In genomic region chr22:24124247-24124646, GRCh38 we compare ENCODE assay signal across 19 cellular contexts. TPM values are rescaled to one million over a fixed set of nuclear protein-coding genes. Genes with fewer than 3 reads are reported as not detected.
DNase-seq lines count a peak whose midpoint lies in the region; ATAC-seq, FAIRE-seq and TF ChIP-seq lines count a peak whose summit lies in the region.
"Had no signal": no experiment of that assay in that cellular context is flagged by ENCODE, and none has a peak within 500 bp of the region (broad histone marks: within the 10 kb centered on the region; RNA-seq: fewer than 3 reads in every experiment).

No MANE protein-coding gene starts in this region.

- peak overlapping the region; percentile 28 for H3K27ac Mint-ChIP-seq in activated naive CD8-positive, alpha-beta T cell
- no peak overlapping the region for H3K27ac Mint-ChIP-seq in activated naive CD8-positive, alpha-beta T cell treated with anti-CD3 and anti-CD28 coated beads for 36 hours
- no peak overlapping the region for H3K27ac Mint-ChIP-seq in activated T-helper 2 cell treated with anti-CD3 and anti-CD28 coated beads, Interferon-gamma antibody, Interleukin-2, Interleukin-4, amounts not matched to agents 10 μg/mL and 5 μg/mL and 100 μg/mL, durations not matched to agents 14 hours and 24 hours and 36 hours
- no peak overlapping the region for H3K27ac Mint-ChIP-seq in activated CD4-positive, alpha-beta T cell treated with anti-CD3 and anti-CD28 coated beads for 36 hours
- H3K27ac Mint-ChIP-seq: GM23338 had no signal

- H3K27me3 ChIP-seq in bronchial epithelial cell (ENCODE audit: control insufficient read depth, insufficient read depth, low read length): no peaks in the 10 kb centered on the region
- H3K27me3 ChIP-seq in osteoblast (ENCODE audit: insufficient read depth, low read length): no peaks in the 10 kb centered on the region
- H3K27me3 ChIP-seq: BLaER1 treated with 17β-estradiol and CSF1 and Interleukin-3, amounts not matched to agents 10 nM and 100 nM had no signal

- no peaks in the 10 kb centered on the region for H3K9me3 Mint-ChIP-seq in activated naive CD8-positive, alpha-beta T cell (ENCODE audit: low read depth)
- no peaks in the 10 kb centered on the region for H3K9me3 Mint-ChIP-seq in activated naive CD8-positive, alpha-beta T cell treated with anti-CD3 and anti-CD28 coated beads for 36 hours
- H3K9me3 Mint-ChIP-seq in activated T-helper 2 cell treated with anti-CD3 and anti-CD28 coated beads, Interferon-gamma antibody, Interleukin-2, Interleukin-4, amounts not matched to agents 10 μg/mL and 5 μg/mL and 100 μg/mL, durations not matched to agents 14 hours and 24 hours and 36 hours: no peaks in the 10 kb centered on the region
- no peaks in the 10 kb centered on the region for H3K9me3 Mint-ChIP-seq in activated CD4-positive, alpha-beta T cell treated with anti-CD3 and anti-CD28 coated beads for 36 hours (ENCODE audit: low read depth)
- H3K9me3 Mint-ChIP-seq: CD4-positive, alpha-beta memory T cell; GM23338 had no signal

- TF ChIP-seq CTCF in HEK293 (tag by site-specific recombination; IDR thresholded peaks at IDR 0.05) (no peak), bronchial epithelial cell (IDR thresholded peaks at IDR 0.05; ENCODE audit: insufficient read depth, low read length, severe bottlenecking) (no peak), osteoblast (IDR thresholded peaks at IDR 0.05; ENCODE audit: extremely low read depth, low read depth, low read length) (no peak)

- H3K4me1 ChIP-seq in HEK293 (ENCODE audit: control insufficient read depth, insufficient read depth, low read length) (no peaks in the 10 kb centered on the region), osteoblast (ENCODE audit: insufficient read depth, low read length) (no peaks in the 10 kb centered on the region)

- H3K36me3 ChIP-seq in HEK293 (ENCODE audit: control insufficient read depth in 2 of 2, insufficient read depth in 1 of 2, low read length in 2 of 2) (peaks cover 3 to 90% of the 10 kb centered on the region in 2 experiments; a peak in 2 of 3 replicates), bronchial epithelial cell (ENCODE audit: control insufficient read depth, insufficient read depth, low read length) (peaks cover 21% of the 10 kb centered on the region), osteoblast (ENCODE audit: insufficient read depth, low read length) (peaks cover 17% of the 10 kb centered on the region)

- H3K27me3 Mint-ChIP-seq in activated naive CD8-positive, alpha-beta T cell: no peaks in the 10 kb centered on the region
- no peaks in the 10 kb centered on the region for H3K27me3 Mint-ChIP-seq in activated naive CD8-positive, alpha-beta T cell treated with anti-CD3 and anti-CD28 coated beads for 36 hours
- H3K27me3 Mint-ChIP-seq in activated T-helper 2 cell treated with anti-CD3 and anti-CD28 coated beads, Interferon-gamma antibody, Interleukin-2, Interleukin-4, amounts not matched to agents 10 μg/mL and 5 μg/mL and 100 μg/mL, durations not matched to agents 14 hours and 24 hours and 36 hours (ENCODE audit: low read depth): no peaks in the 10 kb centered on the region
- H3K27me3 Mint-ChIP-seq in activated CD4-positive, alpha-beta T cell treated with anti-CD3 and anti-CD28 coated beads for 36 hours: no peaks in the 10 kb centered on the region
- H3K27me3 Mint-ChIP-seq: CD4-positive, alpha-beta memory T cell had no signal

- H3K36me3 Mint-ChIP-seq in activated naive CD8-positive, alpha-beta T cell: peaks cover 3% of the 10 kb centered on the region
- H3K36me3 Mint-ChIP-seq in activated naive CD8-positive, alpha-beta T cell treated with anti-CD3 and anti-CD28 coated beads for 36 hours: peaks cover 4% of the 10 kb centered on the region
- H3K36me3 Mint-ChIP-seq in activated T-helper 2 cell treated with anti-CD3 and anti-CD28 coated beads, Interferon-gamma antibody, Interleukin-2, Interleukin-4, amounts not matched to agents 10 μg/mL and 5 μg/mL and 100 μg/mL, durations not matched to agents 14 hours and 24 hours and 36 hours (ENCODE audit: low read depth): peaks cover 40% of the 10 kb centered on the region
- peaks cover 8% of the 10 kb centered on the region for H3K36me3 Mint-ChIP-seq in activated CD4-positive, alpha-beta T cell treated with anti-CD3 and anti-CD28 coated beads for 36 hours (ENCODE audit: low read depth)

- no peak overlapping the region for H3K4me3 ChIP-seq in HEK293 (ENCODE audit: low read depth, low read length)
- no peak overlapping the region for H3K4me3 ChIP-seq in bronchial epithelial cell (ENCODE audit: low read depth, low read length)
- H3K4me3 ChIP-seq in osteoblast (ENCODE audit: insufficient read depth, low read length): no peak overlapping the region
- H3K4me3 ChIP-seq: BLaER1 treated with 17β-estradiol and CSF1 and Interleukin-3, amounts not matched to agents 10 nM and 100 nM; GM23338 had no signal

- H3K4me1 Mint-ChIP-seq in activated naive CD8-positive, alpha-beta T cell (ENCODE audit: low read depth): no peaks in the 10 kb centered on the region
- H3K4me1 Mint-ChIP-seq in activated naive CD8-positive, alpha-beta T cell treated with anti-CD3 and anti-CD28 coated beads for 36 hours: peaks cover 3% of the 10 kb centered on the region
- no peaks in the 10 kb centered on the region for H3K4me1 Mint-ChIP-seq in activated T-helper 2 cell treated with anti-CD3 and anti-CD28 coated beads, Interferon-gamma antibody, Interleukin-2, Interleukin-4, amounts not matched to agents 10 μg/mL and 5 μg/mL and 100 μg/mL, durations not matched to agents 14 hours and 24 hours and 36 hours (ENCODE audit: low read depth)
- peaks cover 5% of the 10 kb centered on the region for H3K4me1 Mint-ChIP-seq in activated CD4-positive, alpha-beta T cell treated with anti-CD3 and anti-CD28 coated beads for 36 hours
- H3K4me1 Mint-ChIP-seq: CD4-positive, alpha-beta memory T cell had no signal

- peaks cover 6% of the 10 kb centered on the region for H4K20me1 ChIP-seq in osteoblast (ENCODE audit: insufficient read depth, low read length)

- POLR2A ChIA-PET in HEK293 (lab: Yijun Ruan, JAX): interaction anchor here (0.5 to 0.9 kb wide), 2 partner anchors 12 to 113 kb away, joined by 3 to 5 read pairs; partner anchors contain the start of gene CABIN1
- POLR2A ChIA-PET in activated CD4-positive, alpha-beta T cell treated with anti-CD3 and anti-CD28 coated beads for 36 hours (lab: Charles Lee): no interaction called here

- DNase-seq in activated naive CD8-positive, alpha-beta T cell treated with anti-CD3 and anti-CD28 coated beads for 36 hours: no peak
- DNase-seq in bronchial epithelial cell (ENCODE audit: low read depth) (no peak), osteoblast (ENCODE audit: insufficient read length, low spot score, missing footprints) (peak; percentile 44)
- no peak for DNase-seq in activated T-helper 2 cell treated with anti-CD3 and anti-CD28 coated beads, Interferon-gamma antibody, Interleukin-2, Interleukin-4, amounts not matched to agents 10 μg/mL and 5 μg/mL and 100 μg/mL, durations not matched to agents 14 hours and 24 hours and 36 hours (ENCODE audit: low spot score)
- DNase-seq in stimulated activated naive CD4-positive, alpha-beta T cell treated with Interleukin-2 at 50 U/mL for 16 hours (lab: John Stamatoyannopoulos, UW): no peak
- no peak for DNase-seq in activated CD4-positive, alpha-beta T cell treated with anti-CD3 and anti-CD28 coated beads for 36 hours
- DNase-seq: ACHN; CD4-positive, alpha-beta memory T cell; DMS153; DMS79 treated with DMSO at 0.1 percent for 48 hours; EL; H7 had no signal

- H3K27ac ChIP-seq in HEK293 (ENCODE audit: extremely low read depth, low read depth, low read length) (no peak overlapping the region), osteoblast (ENCODE audit: low read depth, low read length) (no peak overlapping the region)
- H3K27ac ChIP-seq: BLaER1 treated with 17β-estradiol and CSF1 and Interleukin-3, amounts not matched to agents 10 nM and 100 nM had no signal

- no peaks in the 10 kb centered on the region for H3K9me3 ChIP-seq in HEK293 (ENCODE audit: control insufficient read depth, insufficient read depth, low read depth, low read length)
- H3K9me3 ChIP-seq in osteoblast (ENCODE audit: low read depth, low read length): no peaks in the 10 kb centered on the region
- H3K9me3 ChIP-seq: BLaER1 treated with 17β-estradiol and CSF1 and Interleukin-3, amounts not matched to agents 10 nM and 100 nM had no signal

- H2AFZ ChIP-seq in osteoblast (ENCODE audit: low read length): no peak overlapping the region
- H2AFZ ChIP-seq: GM23338 had no signal

- CTCF ChIA-PET in HEK293 (lab: Yijun Ruan, JAX): interaction anchor here (1.7 kb wide), 1 partner anchor 32 kb away, joined by 7 read pairs; no protein-coding TSS in a partner anchor
- CTCF ChIA-PET in activated CD4-positive, alpha-beta T cell treated with anti-CD3 and anti-CD28 coated beads for 36 hours (lab: Charles Lee): interaction anchor here (0.7 to 1.0 kb wide), 3 partner anchors 10 to 25 kb away, joined by 3 read pairs; no protein-coding TSS in a partner anchor

- ATAC-seq in activated CD4-positive, alpha-beta T cell treated with anti-CD3 and anti-CD28 coated beads for 36 hours: no peak
- ATAC-seq: GM23338 had no signal

- intact Hi-C loops in activated T-helper 2 cell treated with anti-CD3 and anti-CD28 coated beads, Interferon-gamma antibody, Interleukin-2, Interleukin-4, amounts not matched to agents 10 μg/mL and 5 μg/mL and 100 μg/mL, durations not matched to agents 14 hours and 24 hours and 36 hours (cut with micrococcal nuclease): no loop called here
- intact Hi-C loops in activated CD4-positive, alpha-beta T cell treated with anti-CD3 and anti-CD28 coated beads for 36 hours (cut with DNase I, micrococcal nuclease): no loop called here

- H3K79me2 ChIP-seq in osteoblast (ENCODE audit: insufficient read depth, low read length): no peaks in the 10 kb centered on the region

- no peak overlapping the region for H3K4me3 Mint-ChIP-seq in activated naive CD8-positive, alpha-beta T cell
- no peak overlapping the region for H3K4me3 Mint-ChIP-seq in activated naive CD8-positive, alpha-beta T cell treated with anti-CD3 and anti-CD28 coated beads for 36 hours
- no peak overlapping the region for H3K4me3 Mint-ChIP-seq in activated T-helper 2 cell treated with anti-CD3 and anti-CD28 coated beads, Interferon-gamma antibody, Interleukin-2, Interleukin-4, amounts not matched to agents 10 μg/mL and 5 μg/mL and 100 μg/mL, durations not matched to agents 14 hours and 24 hours and 36 hours (ENCODE audit: low read depth)
- no peak overlapping the region for H3K4me3 Mint-ChIP-seq in activated CD4-positive, alpha-beta T cell treated with anti-CD3 and anti-CD28 coated beads for 36 hours
- H3K4me3 Mint-ChIP-seq: CD4-positive, alpha-beta memory T cell; GM23338 had no signal

- no peak overlapping the region for H3K4me2 ChIP-seq in osteoblast (ENCODE audit: insufficient read depth, low read length)
- H3K4me2 ChIP-seq: BLaER1 treated with 17β-estradiol and CSF1 and Interleukin-3, amounts not matched to agents 10 nM and 100 nM; GM23338 had no signal

- FAIRE-seq in bronchial epithelial cell (lab: Jason Lieb, UNC): peak; percentile 32
- FAIRE-seq: D721Med, G401.6, GM12892 had no signal

RNA-seq across cellular contexts. Expression of gene SUSD2, which starts 57.0 kb away (rescaled TPM):
- total RNA-seq in activated naive CD8-positive, alpha-beta T cell treated with anti-CD3 and anti-CD28 coated beads for 36 hours: under 1 TPM; 0.56 to 0.80 TPM
- total RNA-seq in bronchial epithelial cell: under 0.01 and 0.13 TPM in 2 replicates
- 0.72 and 2.4 TPM in 2 replicates for total RNA-seq in osteoblast
- 0.32 and 0.64 TPM in 2 replicates for total RNA-seq in activated T-helper 2 cell treated with anti-CD3 and anti-CD28 coated beads, Interferon-gamma antibody, Interleukin-2, Interleukin-4, amounts not matched to agents 10 μg/mL and 5 μg/mL and 100 μg/mL, durations not matched to agents 14 hours and 24 hours and 36 hours
- under 1 TPM; 0.65 to 0.80 TPM for total RNA-seq in activated CD4-positive, alpha-beta T cell treated with anti-CD3 and anti-CD28 coated beads for 36 hours
